Comparison of ENCODE assay signal across 14 cellular contexts in the genomic region with DNA sequence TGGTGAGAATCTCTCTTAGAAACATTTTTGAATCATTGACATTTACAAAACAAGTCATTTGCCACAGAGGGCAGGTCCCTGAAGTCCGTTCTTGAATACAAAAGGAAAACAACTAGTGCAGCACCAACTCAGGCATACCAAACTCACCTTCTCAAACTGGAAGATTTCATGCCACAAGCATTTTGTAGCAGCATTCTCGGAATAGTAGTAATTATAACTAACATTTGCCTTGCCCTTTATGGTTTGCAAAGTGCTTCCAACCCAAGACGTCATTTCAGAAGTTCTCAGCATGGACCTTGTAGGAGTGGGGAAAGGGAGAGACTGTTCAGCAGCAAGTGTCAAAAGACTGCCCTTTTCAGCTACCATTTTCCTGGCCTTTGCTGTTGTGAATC.
DNase-seq lines count a peak whose midpoint lies in the region; ATAC-seq and TF ChIP-seq lines count a peak whose summit lies in the region.
"Had no signal": no experiment of that assay in that cellular context is flagged by ENCODE, and none has a peak within 500 bp of the region (broad histone marks: within the 10 kb centered on the region; RNA-seq: fewer than 3 reads in every experiment).

No MANE protein-coding gene starts in this region.

- WGBS in heart right ventricle, 2 donors, result 42 to 54% methylated on average over 3 of the region's 3 CpGs

- peaks cover 0 to 29% (median 23%) of the 10 kb centered on the region in 9 donors for H3K4me1 ChIP-seq in heart right ventricle
- H3K4me1 ChIP-seq: parathyroid adenoma had no signal

- no TSS peak for BruUV-seq in Calu3 (replicated peaks; lab: Mats Ljungman, UMichigan)

- intact Hi-C loops in Calu3 (cut with micrococcal nuclease; ENCODE audit: unreplicated experiment) (loop anchor here (5.0 to 10.0 kb wide), 2 partner anchors 105 to 702 kb away; no protein-coding TSS in a partner anchor), heart right ventricle (cut with DNase I) (loop anchor here in 1 of 10 donors (10.0 kb wide), 1 partner anchor 582 kb away; no protein-coding TSS in a partner anchor)

- peak overlapping the region; percentile 50 to 80 (median 72) for H3K27ac ChIP-seq in heart right ventricle
- H3K27ac ChIP-seq: foreskin keratinocyte had no signal

- H3K27me3 ChIP-seq in heart right ventricle, result no peaks in the 10 kb centered on the region
- H3K27me3 ChIP-seq: foreskin keratinocyte had no signal

- peaks cover 22% of the 10 kb centered on the region for H3K36me3 Mint-ChIP-seq in Calu3 (ENCODE audit: insufficient read depth, unreplicated experiment)
- no peaks in the 10 kb centered on the region for H3K36me3 Mint-ChIP-seq in activated T-helper 17 cell treated with anti-CD3 and anti-CD28 coated beads, Interleukin-2, amount 50 U/mL, for 72 hours (ENCODE audit: low read depth)

- no peaks in the 10 kb centered on the region for H3K9me3 ChIP-seq in heart right ventricle

- CTCF ChIA-PET in Calu3 (lab: Charles Lee), result interaction anchor here (0.7 to 1.0 kb wide), 2 partner anchors 11 to 1168 kb away, joined by 3 read pairs; no protein-coding TSS in a partner anchor

- peak overlapping the region; percentile 94 for H3K27ac Mint-ChIP-seq in Calu3 (ENCODE audit: unreplicated experiment)
- no peak overlapping the region for H3K27ac Mint-ChIP-seq in activated T-helper 17 cell treated with anti-CD3 and anti-CD28 coated beads, Interleukin-2, amount 50 U/mL, for 72 hours
- H3K27ac Mint-ChIP-seq: T-helper 2 cell treated with Interferon-gamma antibody and Interleukin-4, amounts not matched to agents 5 μg/mL and 100 μg/mL, for 36 hours had no signal

- peak; percentile 28 to 76 (median 56) for ATAC-seq in heart right ventricle
- no peak for ATAC-seq in GM21528 (IDR thresholded peaks at IDR 0.05; ENCODE audit: low FRiP score, unreplicated experiment)
- no peak for ATAC-seq in activated T-helper 17 cell treated with anti-CD3 and anti-CD28 coated beads, Interleukin-2, amount 50 U/mL, for 72 hours (replicated peaks)
- ATAC-seq: foreskin keratinocyte, HepG2 had no signal

- peaks cover 62% of the 10 kb centered on the region for H3K4me1 Mint-ChIP-seq in Calu3 (ENCODE audit: low read depth, unreplicated experiment)
- no peaks in the 10 kb centered on the region for H3K4me1 Mint-ChIP-seq in activated T-helper 17 cell treated with anti-CD3 and anti-CD28 coated beads, Interleukin-2, amount 50 U/mL, for 72 hours

- no peaks in the 10 kb centered on the region for H3K36me3 ChIP-seq in heart right ventricle

- peak overlapping the region; percentile 32 for H3K4me3 Mint-ChIP-seq in Calu3 (ENCODE audit: low read depth, unreplicated experiment)
- H3K4me3 Mint-ChIP-seq in activated T-helper 17 cell treated with anti-CD3 and anti-CD28 coated beads, Interleukin-2, amount 50 U/mL, for 72 hours, result no peak overlapping the region
- H3K4me3 Mint-ChIP-seq: T-helper 2 cell treated with Interferon-gamma antibody and Interleukin-4, amounts not matched to agents 5 μg/mL and 100 μg/mL, for 36 hours had no signal

- in situ Hi-C loops in SK-MEL-5 (cut with HindIII; ENCODE audit: low pct_unique_long_range_greater_than_20kb, low sequenced_read_pairs), result no loop called here

- DNase-seq in Calu3 (no peak), SK-MEL-5 (ENCODE audit: low read depth, low spot score) (peak; percentile 37), heart right ventricle (no peak), renal cortical epithelial cell (ENCODE audit: low read depth) (peak; percentile 77), hippocampal formation (lab: John Stamatoyannopoulos, UW) (no peak), CD1c-positive myeloid dendritic cell (ENCODE audit: extremely low spot score) (no peak)
- DNase-seq: activated effector memory CD4-positive, alpha-beta T cell treated with Interleukin-2 at 50 U/mL for 16 hours; NCI-H524 had no signal

- peak overlapping the region in 5 of 10 donors; percentile 6 to 29 (median 20) for H3K4me3 ChIP-seq in heart right ventricle

- H3K27me3 Mint-ChIP-seq in Calu3 (ENCODE audit: unreplicated experiment), result no peaks in the 10 kb centered on the region
- peaks cover 16% of the 10 kb centered on the region for H3K27me3 Mint-ChIP-seq in activated T-helper 17 cell treated with anti-CD3 and anti-CD28 coated beads, Interleukin-2, amount 50 U/mL, for 72 hours

- TF ChIP-seq CTCF in Calu3 (IDR thresholded peaks at IDR 0.05; ENCODE audit: unreplicated experiment), result no peak
- TF ChIP-seq CTCF in heart right ventricle (IDR thresholded peaks at IDR 0.05), result no peak

- peaks cover 5% of the 10 kb centered on the region for H3K9me3 Mint-ChIP-seq in Calu3 (ENCODE audit: low read depth, unreplicated experiment)
- no peaks in the 10 kb centered on the region for H3K9me3 Mint-ChIP-seq in activated T-helper 17 cell treated with anti-CD3 and anti-CD28 coated beads, Interleukin-2, amount 50 U/mL, for 72 hours

Comparison
In these comparisons a context has a peak if more than half of its experiments do, and no peak if none do; other contexts are left out.
1. DNase-seq: peak in SK-MEL-5 (single experiment) and renal cortical epithelial cell (single experiment); none in Calu3 (single experiment), heart right ventricle (0 of 2), hippocampal formation (0 of 2) and CD1c-positive myeloid dendritic cell (single experiment).
2. ATAC-seq: peak in heart right ventricle (8 of 8); none in GM21528 (single experiment) and activated T-helper 17 cell treated with anti-CD3 and anti-CD28 coated beads, Interleukin-2, amount 50 U/mL, for 72 hours (single experiment).